In genomic region chr7:101936223-101936611, GRCh38 we compare ENCODE assay signal across 10 cellular contexts.
DNase-seq lines count a peak whose midpoint lies in the region; ATAC-seq and TF ChIP-seq lines count a peak whose summit lies in the region.
"Had no signal": no experiment of that assay in that cellular context is flagged by ENCODE, and none has a peak within 500 bp of the region (broad histone marks: within the 10 kb centered on the region; RNA-seq: fewer than 3 reads in every experiment).

No MANE protein-coding gene starts in this region.

- no peak for TF ChIP-seq CTCF in tibial nerve (IDR thresholded peaks at IDR 0.05)

- 45 to 49% methylated on average over 13 of the region's 13 CpGs for WGBS in esophagus, 2 donors
- 31 to 45% methylated on average over 13 of the region's 13 CpGs for WGBS in tibial nerve, 2 donors

- TF ChIP-seq POLR2A in tibial nerve (IDR thresholded peaks at IDR 0.05): no peak

- H3K36me3 ChIP-seq in Karpas-422 (ENCODE audit: insufficient read depth, low read length) (peaks cover 14% of the 10 kb centered on the region; the same call in 1 of the 2 replicates), esophagus (ENCODE audit: control insufficient read depth in 2 of 2, insufficient read depth in 2 of 2, low read length in 1 of 2) (no peaks in the 10 kb centered on the region), mucosa of rectum (ENCODE audit: control insufficient read depth in 2 of 2, insufficient read depth in 2 of 2, low read length in 2 of 2) (no peaks in the 10 kb centered on the region), tibial nerve (no peaks in the 10 kb centered on the region)

- no peak for ATAC-seq in GM21515 (IDR thresholded peaks at IDR 0.05; ENCODE audit: unreplicated experiment)

- no peak overlapping the region for H3K4me3 ChIP-seq in Karpas-422 (ENCODE audit: low read length)
- H3K4me3 ChIP-seq in esophagus (ENCODE audit: low read depth in 1 of 2, low read length in 2 of 2): no peak overlapping the region
- peak overlapping the region; percentile 49 to 59 for H3K4me3 ChIP-seq in mucosa of rectum (ENCODE audit: low read length in 2 of 2)
- peak overlapping the region in 3 of 4 donors; percentile 4 to 31 (median 9) for H3K4me3 ChIP-seq in tibial nerve

- H3K9me3 ChIP-seq in Karpas-422 (ENCODE audit: low read length) (no peaks in the 10 kb centered on the region), esophagus (ENCODE audit: control insufficient read depth in 2 of 2, insufficient read depth in 1 of 2, low read depth in 1 of 2, low read length in 1 of 2) (no peaks in the 10 kb centered on the region), mucosa of rectum (ENCODE audit: control insufficient read depth in 2 of 2, low read length in 2 of 2) (no peaks in the 10 kb centered on the region), tibial nerve (no peaks in the 10 kb centered on the region)

- H4K20me1 ChIP-seq in Karpas-422 (ENCODE audit: insufficient read depth, low read depth, low read length): no peaks in the 10 kb centered on the region

- H3K27ac ChIP-seq in Karpas-422 (ENCODE audit: low read length): peak overlapping the region; percentile 92
- peak overlapping the region; percentile 9 to 75 for H3K27ac ChIP-seq in esophagus (ENCODE audit: low read depth in 2 of 2, low read length in 1 of 2)
- peak overlapping the region; percentile 80 to 88 for H3K27ac ChIP-seq in mucosa of rectum (ENCODE audit: low read depth in 2 of 2, low read length in 2 of 2)
- H3K27ac ChIP-seq in tibial nerve: peak overlapping the region in 2 of 4 donors; percentile 60 to 77
- H3K27ac ChIP-seq: VCaP had no signal

- peaks cover 91% of the 10 kb centered on the region for H3K79me2 ChIP-seq in Karpas-422 (ENCODE audit: low read length)

- H3K9me2 ChIP-seq in Karpas-422 (replicated peaks; ENCODE audit: insufficient read depth, low read length): no peaks in the 10 kb centered on the region

- no peak for TF ChIP-seq EP300 in tibial nerve (IDR thresholded peaks at IDR 0.05)

- no peaks in the 10 kb centered on the region for H3K27me3 ChIP-seq in Karpas-422 (ENCODE audit: low read length)
- H3K27me3 ChIP-seq in esophagus (ENCODE audit: control insufficient read depth in 1 of 2, insufficient read depth in 2 of 2, low read length in 2 of 2): no peaks in the 10 kb centered on the region
- H3K27me3 ChIP-seq in mucosa of rectum (ENCODE audit: control insufficient read depth in 2 of 2, insufficient read depth in 2 of 2, low read length in 2 of 2): no peaks in the 10 kb centered on the region
- H3K27me3 ChIP-seq in tibial nerve: no peaks in the 10 kb centered on the region

- no peak overlapping the region for H2AFZ ChIP-seq in Karpas-422 (ENCODE audit: low read length)

- peaks cover 80% of the 10 kb centered on the region for H3K4me1 ChIP-seq in Karpas-422 (ENCODE audit: low read length)
- H3K4me1 ChIP-seq in esophagus (ENCODE audit: control insufficient read depth in 2 of 2, insufficient read depth in 2 of 2, low read length in 1 of 2): peaks cover 8 to 16% of the 10 kb centered on the region in 2 donors
- peaks cover 40 to 44% of the 10 kb centered on the region in 2 donors for H3K4me1 ChIP-seq in mucosa of rectum (ENCODE audit: control insufficient read depth in 2 of 2, insufficient read depth in 2 of 2, low read length in 2 of 2)
- peaks cover 0 to 47% (median 8%) of the 10 kb centered on the region in 4 donors for H3K4me1 ChIP-seq in tibial nerve

- H3K4me2 ChIP-seq in Karpas-422 (ENCODE audit: low read depth, low read length, poor library complexity, severe bottlenecking): no peak overlapping the region

- no peak overlapping the region; the same call in 1 of the 2 replicates for H3K9ac ChIP-seq in Karpas-422 (ENCODE audit: low read length)
- peak overlapping the region in 1 of 2 donors; percentile 78 for H3K9ac ChIP-seq in mucosa of rectum (ENCODE audit: low read depth in 1 of 2, low read length in 2 of 2)

- DNase-seq in Karpas-422 (no peak), tibial nerve (ENCODE audit: low spot score in 2 of 2) (no peak), dedifferentiated amniotic fluid mesenchymal stem cell (ENCODE audit: extremely low spot score) (no peak), DMS79 treated with DMSO at 0.1 percent for 48 hours (lab: John Stamatoyannopoulos, UW) (no peak), NOMO-1 (lab: John Stamatoyannopoulos, UW; ENCODE audit: unreplicated experiment in 2 of 2) (no peak)
- DNase-seq: NCI-H1092 had no signal

Comparison
In these comparisons a context has a peak if more than half of its experiments do, and no peak if none do; other contexts are left out.
1. H3K4me3 ChIP-seq: peak in mucosa of rectum (2 of 2) and tibial nerve (3 of 4); none in Karpas-422 (single experiment) and esophagus (0 of 2).